Comparison of ENCODE assay signal across 8 cellular contexts in genomic region chr2:32277674-32278475, GRCh38. TPM values are rescaled to one million over a fixed set of nuclear protein-coding genes. Genes with fewer than 3 reads are reported as not detected.
DNase-seq lines count a peak whose midpoint lies in the region; ATAC-seq and TF ChIP-seq lines count a peak whose summit lies in the region.

Gene YIPF4 (plus strand): TSS chr2:32277904. CDS start chr2:32278156, 252 bp downstream.

- peaks cover 8% of the 10 kb centered on the region for H3K36me3 Mint-ChIP-seq in T-helper 1 cell treated with Interleukin-12 subunit alpha and Interleukin-12 subunit beta and Interleukin-4 antibody, amounts not matched to agents 30 μg/mL and 1 μg/mL, for 36 hours (ENCODE audit: low read depth)

- peak; percentile 40 for TF ChIP-seq POLR2A in prostate gland (IDR thresholded peaks at IDR 0.05)

- peak within 1 kb of the TSS; percentile 77 to 96 for H3K4me3 ChIP-seq in prostate gland
- peak within 1 kb of the TSS; percentile 80 for H3K4me3 ChIP-seq in urinary bladder (ENCODE audit: low read depth, low read length)

- H3K9me3 ChIP-seq in prostate gland, result no peaks in the 10 kb centered on the region

- H3K4me1 ChIP-seq in prostate gland (replicated peaks), result no peaks in the 10 kb centered on the region
- no peaks in the 10 kb centered on the region for H3K4me1 ChIP-seq in urinary bladder (ENCODE audit: insufficient read depth)

- intact Hi-C loops in left ventricle myocardium superior (cut with micrococcal nuclease), result no loop called here
- intact Hi-C loops in prostate gland (cut with DNase I), result loop anchor here (5.0 kb wide), 2 partner anchors 111 to 266 kb away; partner anchors contain the start of genes MEMO1 and SLC30A6

- H3K27me3 Mint-ChIP-seq in T-helper 1 cell treated with Interleukin-12 subunit alpha and Interleukin-12 subunit beta and Interleukin-4 antibody, amounts not matched to agents 30 μg/mL and 1 μg/mL, for 36 hours (ENCODE audit: low read depth), result peaks cover 4% of the 10 kb centered on the region

- H3K4me1 Mint-ChIP-seq in T-helper 1 cell treated with Interleukin-12 subunit alpha and Interleukin-12 subunit beta and Interleukin-4 antibody, amounts not matched to agents 30 μg/mL and 1 μg/mL, for 36 hours (ENCODE audit: low read depth), result peaks cover 15% of the 10 kb centered on the region

- H3K36me3 ChIP-seq in prostate gland (peaks cover 0 to 5% of the 10 kb centered on the region in 2 donors), urinary bladder (ENCODE audit: insufficient read depth) (no peaks in the 10 kb centered on the region)

- H3K27me3 ChIP-seq in prostate gland (replicated peaks; ENCODE audit: insufficient read depth), result no peaks in the 10 kb centered on the region

- no peaks in the 10 kb centered on the region for H3K9me3 Mint-ChIP-seq in T-helper 1 cell treated with Interleukin-12 subunit alpha and Interleukin-12 subunit beta and Interleukin-4 antibody, amounts not matched to agents 30 μg/mL and 1 μg/mL, for 36 hours

- TF ChIP-seq CTCF in GM13977 (IDR thresholded peaks at IDR 0.05; ENCODE audit: extremely low read depth, insufficient read depth, missing control alignments) (no peak), prostate gland (IDR thresholded peaks at IDR 0.05) (no peak)

- under 1% methylated on average over 44 of the region's 59 CpGs for WGBS in prostate gland
- WGBS in urinary bladder, result under 1% methylated on average over 59 of the region's 59 CpGs

- peak within 1 kb of the TSS; percentile 88 for H3K4me3 Mint-ChIP-seq in T-helper 1 cell treated with Interleukin-12 subunit alpha and Interleukin-12 subunit beta and Interleukin-4 antibody, amounts not matched to agents 30 μg/mL and 1 μg/mL, for 36 hours

- ATAC-seq in HG02884 (IDR thresholded peaks at IDR 0.05; ENCODE audit: unreplicated experiment) (peak; percentile 99), left ventricle myocardium superior (peak; percentile 99)

- H3K27ac ChIP-seq in prostate gland (peak within 1 kb of the TSS; percentile 76 to 82), urinary bladder (ENCODE audit: low read depth) (peak within 1 kb of the TSS; percentile 90)

- peak within 1 kb of the TSS; percentile 93 for H3K27ac Mint-ChIP-seq in T-helper 1 cell treated with Interleukin-12 subunit alpha and Interleukin-12 subunit beta and Interleukin-4 antibody, amounts not matched to agents 30 μg/mL and 1 μg/mL, for 36 hours

- in situ Hi-C loops in GM13977 (cut with MboI; ENCODE audit: low pct_unique_long_range_greater_than_20kb, low sequenced_read_pairs, unreplicated experiment), result no loop called here

- DNase-seq in GM13977 (ENCODE audit: low spot score), result peak; percentile 98
- DNase-seq in NCI-H1694 (lab: John Stamatoyannopoulos, UW), result peak; percentile 96
- DNase-seq in amniotic stem cell (lab: John Stamatoyannopoulos, UW), result peak; percentile 67
- DNase-seq in left ventricle myocardium superior, result peak; percentile 90
- DNase-seq in prostate gland (ENCODE audit: low spot score), result peak; percentile 88

RNA-seq across cellular contexts. Expression of gene YIPF4, which starts in this region (rescaled TPM):
- total RNA-seq in left ventricle myocardium superior (71.9 TPM), prostate gland (10 to 100 TPM; 13.0 to 18.1 TPM), urinary bladder (46.2 TPM)
- 17.2 TPM for polyA plus RNA-seq in urinary bladder

Comparison
In these comparisons a context has a peak if more than half of its experiments do, and no peak if none do; other contexts are left out.
1. Peak in every context shown above with its lines: DNase-seq, ATAC-seq, H3K4me3 ChIP-seq and H3K27ac ChIP-seq.